ENCODE assay signal across 24 cellular contexts in genomic region chr12:56781726-56782125, GRCh38. TPM values are rescaled to one million over a fixed set of nuclear protein-coding genes. Genes with fewer than 3 reads are reported as not detected.
"Had no signal": no experiment of that assay in that cellular context is flagged by ENCODE, and none has a peak within 500 bp of the region (broad histone marks: within the 10 kb centered on the region; RNA-seq: fewer than 3 reads in every experiment).

No MANE protein-coding gene starts in this region.

- H3K9me3 Mint-ChIP-seq: activated naive CD4-positive, alpha-beta T cell treated with anti-CD3 and anti-CD28 coated beads for 36 hours; activated naive CD8-positive, alpha-beta T cell treated with anti-CD3 and anti-CD28 coated beads for 36 hours; activated T-cell treated with anti-CD3 and anti-CD28 coated beads, Interleukin-2, amount 50 U/mL, for 4 hours; T-helper 1 cell treated with Interleukin-12 subunit alpha and Interleukin-12 subunit beta and Interleukin-4 antibody, amounts not matched to agents 30 μg/mL and 1 μg/mL, for 36 hours had no signal

- H3K27ac Mint-ChIP-seq: activated CD8-positive, alpha-beta T cell treated with anti-CD3 and anti-CD28 coated beads, Interleukin-2, amount 10 ng/mL, durations not matched to agents 7 days and 5 days; activated naive CD4-positive, alpha-beta T cell treated with anti-CD3 and anti-CD28 coated beads for 36 hours; activated naive CD8-positive, alpha-beta T cell treated with anti-CD3 and anti-CD28 coated beads for 36 hours; T-helper 1 cell treated with Interleukin-12 subunit alpha and Interleukin-12 subunit beta and Interleukin-4 antibody, amounts not matched to agents 30 μg/mL and 1 μg/mL, for 36 hours had no signal

- H3K4me3 ChIP-seq: cardiac muscle cell, SJSA1 had no signal

- H3K9me3 ChIP-seq: SJSA1 had no signal

- H3K27me3 Mint-ChIP-seq: activated naive CD8-positive, alpha-beta T cell treated with anti-CD3 and anti-CD28 coated beads for 36 hours had no signal

- ATAC-seq: activated CD4-positive, CD25-positive, alpha-beta regulatory T cell treated with anti-CD3 and anti-CD28 coated beads, Interleukin-2, amount 50 U/mL, for 24 hours; activated CD8-positive, alpha-beta T cell treated with anti-CD3 and anti-CD28 coated beads, Interleukin-2, amount 10 ng/mL, durations not matched to agents 7 days and 5 days; activated T-cell treated with anti-CD3 and anti-CD28 coated beads, Interleukin-2, amount 50 U/mL, for 4 hours; Panc1 had no signal

- H3K27ac ChIP-seq: brain microvascular endothelial cell, cardiac muscle cell, RWPE1, SJSA1 had no signal

- H3K36me3 ChIP-seq: brain microvascular endothelial cell, cardiac muscle cell, SJSA1 had no signal

- DNase-seq: activated CD4-positive, alpha-beta T cell treated with anti-CD3 and anti-CD28 coated beads for 4 hours; activated CD8-positive, alpha-beta T cell treated with anti-CD3 and anti-CD28 coated beads, Interleukin-2, amount 10 ng/mL, durations not matched to agents 7 days and 5 days; activated gamma-delta T cell; activated naive CD4-positive, alpha-beta T cell treated with anti-CD3 and anti-CD28 coated beads for 36 hours; activated naive CD8-positive, alpha-beta T cell treated with anti-CD3 and anti-CD28 coated beads for 36 hours; activated T-cell treated with anti-CD3 and anti-CD28 coated beads, Interleukin-2, amount 50 U/mL, for 4 hours; brain microvascular endothelial cell; MM.1S; NCI-H1105; NCI-H1436; NCI-H1694 treated with DMSO at 0.1 percent for 48 hours; NCI-H2029 treated with DMSO at 0.1 percent for 48 hours; NCI-H345; NCI-H510A; NCI-H526 treated with DMSO at 0.1 percent for 48 hours; NK-92 treated with Interleukin-12 subunit alpha and Interleukin-12 subunit beta, amount 100 ng/mL, for 24 hours; OCI-M1; Right ventricle myocardium superior had no signal

- H3K4me1 Mint-ChIP-seq: activated naive CD8-positive, alpha-beta T cell treated with anti-CD3 and anti-CD28 coated beads for 36 hours had no signal

- H3K36me3 Mint-ChIP-seq: activated naive CD8-positive, alpha-beta T cell treated with anti-CD3 and anti-CD28 coated beads for 36 hours had no signal

- H3K4me3 Mint-ChIP-seq: activated CD8-positive, alpha-beta T cell treated with anti-CD3 and anti-CD28 coated beads, Interleukin-2, amount 10 ng/mL, durations not matched to agents 7 days and 5 days; activated naive CD4-positive, alpha-beta T cell treated with anti-CD3 and anti-CD28 coated beads for 36 hours; activated naive CD8-positive, alpha-beta T cell treated with anti-CD3 and anti-CD28 coated beads for 36 hours; activated T-cell treated with anti-CD3 and anti-CD28 coated beads, Interleukin-2, amount 50 U/mL, for 4 hours; T-helper 1 cell treated with Interleukin-12 subunit alpha and Interleukin-12 subunit beta and Interleukin-4 antibody, amounts not matched to agents 30 μg/mL and 1 μg/mL, for 36 hours had no signal

- H3K4me1 ChIP-seq: SJSA1 had no signal

- H3K27me3 ChIP-seq: brain microvascular endothelial cell, cardiac muscle cell, SJSA1 had no signal

RNA-seq across cellular contexts. Expression of gene HSD17B6, which starts 18.6 kb away (rescaled TPM):
- polyA plus RNA-seq: cardiac muscle cell had no signal
